Comparison of ENCODE assay signal across 19 cellular contexts in the genomic region with DNA sequence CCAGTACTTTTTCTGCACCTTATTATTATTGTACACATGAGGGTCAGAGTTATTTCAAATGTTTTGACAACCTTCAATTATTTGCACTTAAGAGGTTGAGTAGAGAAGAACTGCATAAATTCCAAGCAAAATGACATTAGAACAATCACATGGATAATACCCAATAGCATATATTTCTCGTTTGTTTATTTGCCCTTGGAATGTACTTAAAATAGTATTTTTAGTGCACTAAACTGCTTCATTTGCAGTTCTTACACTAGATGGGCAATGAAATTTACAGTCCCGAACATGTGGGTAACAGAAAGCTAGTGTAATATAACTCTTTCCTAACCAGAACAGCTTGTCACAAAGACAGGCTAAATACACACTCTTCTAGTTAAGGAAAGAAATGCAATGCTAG.
DNase-seq lines count a peak whose midpoint lies in the region; ATAC-seq, FAIRE-seq and TF ChIP-seq lines count a peak whose summit lies in the region.
"Had no signal": no experiment of that assay in that cellular context is flagged by ENCODE, and none has a peak within 500 bp of the region (broad histone marks: within the 10 kb centered on the region; RNA-seq: fewer than 3 reads in every experiment).

No MANE protein-coding gene starts in this region.

- DNase-seq in activated naive CD4-positive, alpha-beta T cell treated with anti-CD3 and anti-CD28 coated beads, Interleukin-2, amount 50 U/mL, for 16 hours, result no peak
- DNase-seq in GM12892 (ENCODE audit: insufficient read length), result no peak
- no peak for DNase-seq in osteocyte (ENCODE audit: extremely low spot score, unreplicated experiment)
- DNase-seq in HEK293T (ENCODE audit: extremely low spot score), result no peak
- DNase-seq in stimulated activated CD4-positive, alpha-beta T cell treated with anti-CD3 and anti-CD28 coated beads, Interleukin-2, amount 100 ng/mL, for 48 hours, result no peak
- DNase-seq: COR-L47, DMS153, EL, H7, IMR-90, Kasumi-1, NCI-H1417 treated with DMSO at 0.1 percent for 48 hours, NCI-H1930, NCI-H2171 treated with DMSO at 0.1 percent for 48 hours, NCI-H510A treated with DMSO at 0.1 percent for 48 hours had no signal

- H3K9me3 Mint-ChIP-seq in activated naive CD4-positive, alpha-beta T cell treated with anti-CD3 and anti-CD28 coated beads, Interleukin-2, amount 50 U/mL, for 24 hours, result no peaks in the 10 kb centered on the region
- H3K9me3 Mint-ChIP-seq in activated T-helper 17 cell treated with anti-CD3 and anti-CD28 coated beads, Interleukin-2, amount 50 U/mL, for 72 hours, result no peaks in the 10 kb centered on the region
- no peaks in the 10 kb centered on the region for H3K9me3 Mint-ChIP-seq in osteocyte (ENCODE audit: unreplicated experiment)

- no peaks in the 10 kb centered on the region for H3K27me3 Mint-ChIP-seq in activated naive CD4-positive, alpha-beta T cell treated with anti-CD3 and anti-CD28 coated beads, Interleukin-2, amount 50 U/mL, for 24 hours
- H3K27me3 Mint-ChIP-seq in activated T-helper 17 cell treated with anti-CD3 and anti-CD28 coated beads, Interleukin-2, amount 50 U/mL, for 72 hours, result no peaks in the 10 kb centered on the region
- no peaks in the 10 kb centered on the region for H3K27me3 Mint-ChIP-seq in osteocyte (ENCODE audit: unreplicated experiment)

- no peak for TF ChIP-seq POLR2A in GM12892 (IDR thresholded peaks at IDR 0.05; ENCODE audit: low read depth, low read length)

- CTCF ChIA-PET in HEK293T (lab: Yijun Ruan, JAX), result no interaction called here

- peak; percentile 46 for FAIRE-seq in GM12892 (lab: Jason Lieb, UNC)

- H3K4me1 Mint-ChIP-seq in activated naive CD4-positive, alpha-beta T cell treated with anti-CD3 and anti-CD28 coated beads, Interleukin-2, amount 50 U/mL, for 24 hours, result peaks cover 28% of the 10 kb centered on the region
- peaks cover 11% of the 10 kb centered on the region for H3K4me1 Mint-ChIP-seq in activated T-helper 17 cell treated with anti-CD3 and anti-CD28 coated beads, Interleukin-2, amount 50 U/mL, for 72 hours
- H3K4me1 Mint-ChIP-seq in osteocyte (ENCODE audit: unreplicated experiment), result peaks cover 36% of the 10 kb centered on the region

- H3K27ac Mint-ChIP-seq in activated naive CD4-positive, alpha-beta T cell treated with anti-CD3 and anti-CD28 coated beads, Interleukin-2, amount 50 U/mL, for 24 hours, result no peak overlapping the region
- H3K27ac Mint-ChIP-seq in activated T-helper 17 cell treated with anti-CD3 and anti-CD28 coated beads, Interleukin-2, amount 50 U/mL, for 72 hours, result no peak overlapping the region
- H3K27ac Mint-ChIP-seq in osteocyte (ENCODE audit: unreplicated experiment), result peak overlapping the region; percentile 19

- ATAC-seq in activated T-helper 17 cell treated with anti-CD3 and anti-CD28 coated beads, Interleukin-2, amount 50 U/mL, for 72 hours (replicated peaks), result no peak
- no peak for ATAC-seq in GM21447 (IDR thresholded peaks at IDR 0.05; ENCODE audit: unreplicated experiment)
- ATAC-seq: Panc1 had no signal

- POLR2A ChIA-PET in HEK293T (lab: Yijun Ruan, JAX), result no interaction called here

- peaks cover 3% of the 10 kb centered on the region for H3K36me3 Mint-ChIP-seq in activated naive CD4-positive, alpha-beta T cell treated with anti-CD3 and anti-CD28 coated beads, Interleukin-2, amount 50 U/mL, for 24 hours
- H3K36me3 Mint-ChIP-seq in activated T-helper 17 cell treated with anti-CD3 and anti-CD28 coated beads, Interleukin-2, amount 50 U/mL, for 72 hours (ENCODE audit: low read depth), result no peaks in the 10 kb centered on the region
- H3K36me3 Mint-ChIP-seq in osteocyte (ENCODE audit: unreplicated experiment), result no peaks in the 10 kb centered on the region

- TF ChIP-seq CTCF in osteocyte (IDR thresholded peaks at IDR 0.05), result no peak

- peak overlapping the region; percentile 24 for H3K4me3 Mint-ChIP-seq in activated naive CD4-positive, alpha-beta T cell treated with anti-CD3 and anti-CD28 coated beads, Interleukin-2, amount 50 U/mL, for 24 hours
- peak overlapping the region; percentile 8 for H3K4me3 Mint-ChIP-seq in activated T-helper 17 cell treated with anti-CD3 and anti-CD28 coated beads, Interleukin-2, amount 50 U/mL, for 72 hours
- H3K4me3 Mint-ChIP-seq in osteocyte (ENCODE audit: unreplicated experiment), result no peak overlapping the region

TF ChIP-seq in HEK293T, 16 proteins besides CTCF, POLR2A, EP300 and RAD21:
- TF ChIP-seq FOXA1 (IDR thresholded peaks at IDR 0.05) (no peak), NFRKB (IDR thresholded peaks at IDR 0.05) (no peak), SP1 (IDR thresholded peaks at IDR 0.05) (no peak)
TF ChIP-seq in HEK293T: peak in this region for 0.
